Comparison of ENCODE assay signal across 8 cellular contexts in the genomic region with DNA sequence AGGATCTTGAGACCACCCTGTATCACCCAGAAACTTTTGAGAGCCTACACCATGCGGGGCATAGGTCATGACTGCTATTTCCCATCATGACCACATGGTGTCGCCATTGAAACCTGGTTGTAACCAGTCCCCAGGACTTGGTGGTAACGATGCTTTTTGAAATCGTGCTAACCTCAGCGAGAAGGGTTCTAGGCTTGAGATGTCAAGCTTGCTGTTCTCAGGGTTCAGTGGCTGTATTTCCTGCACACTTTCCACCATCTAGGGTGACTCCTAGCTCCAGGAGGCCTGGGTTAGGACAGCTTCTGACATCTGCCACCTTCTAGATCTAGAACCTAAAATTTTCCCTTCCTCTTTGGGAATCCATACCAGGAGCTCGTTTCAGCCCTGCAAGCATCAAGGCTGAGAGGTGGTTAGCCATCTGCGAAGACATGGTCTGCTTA. TPM values are rescaled to one million over a fixed set of nuclear protein-coding genes. Genes with fewer than 3 reads are reported as not detected.
DNase-seq lines count a peak whose midpoint lies in the region; ATAC-seq, FAIRE-seq and TF ChIP-seq lines count a peak whose summit lies in the region.

No MANE protein-coding gene starts in this region.

- FAIRE-seq in urothelium cell line (lab: Jason Lieb, UNC) = no peak

- peak; percentile 86 for TF ChIP-seq CTCF in RWPE1 (conservative IDR thresholded peaks at IDR 0.05; ENCODE audit: low read depth)
- TF ChIP-seq CTCF in omental fat pad (IDR thresholded peaks at IDR 0.05) = peak in 1 of 3 donors; percentile 72

- POLR2A ChIA-PET in RWPE1 (lab: Yijun Ruan, JAX; ENCODE audit: low non-redundant PET) = no interaction called here

- peak; percentile 75 for DNase-seq in Daoy (ENCODE audit: low read depth)
- DNase-seq in LHCN-M2 (ENCODE audit: low read depth) = peak; percentile 58
- peak; percentile 76 for DNase-seq in RWPE1 (ENCODE audit: low spot score)
- DNase-seq in activated effector memory CD4-positive, alpha-beta T cell treated with anti-CD3 and anti-CD28 coated beads, Interleukin-2, amount 50 U/mL, for 16 hours = peak; percentile 81
- DNase-seq in foreskin melanocyte = peak; percentile 45
- DNase-seq in omental fat pad (ENCODE audit: low spot score) = no peak
- peak; percentile 70 for DNase-seq in urothelium cell line (ENCODE audit: low spot score)

- ATAC-seq in omental fat pad (ENCODE audit: low FRiP score) (peak; percentile 86), HG02970 (IDR thresholded peaks at IDR 0.05; ENCODE audit: low FRiP score, unreplicated experiment) (no peak)

- no peak overlapping the region for H3K27ac ChIP-seq in RWPE1

- CTCF ChIA-PET in RWPE1 (lab: Yijun Ruan, JAX) = interaction anchor here (0.5 to 1.1 kb wide), 12 partner anchors 28 to 328 kb away, joined by 3 to 8 read pairs (median 3); no protein-coding TSS in a partner anchor

RNA-seq across cellular contexts. Expression of gene SPNS3, which starts 13.0 kb away (rescaled TPM):
- 0.11 TPM in 1 of 2 replicates, not detected in the other for total RNA-seq in Daoy (2014; rRNA removed; shearing (Covaris generic))
- not detected in 2 replicates for total RNA-seq in LHCN-M2 (2014; rRNA removed)
- not detected for polyA plus RNA-seq in LHCN-M2 (2012)
- total RNA-seq in omental fat pad = 1 to 10 TPM in 1 of 4 donors, under 1 TPM in 1, not detected in 2; 0.47 to 1.0 TPM

RNA-seq across cellular contexts. Expression of gene UBE2G1, which starts 54.2 kb away (rescaled TPM):
- total RNA-seq in Daoy (2014; rRNA removed; shearing (Covaris generic)) = 68.2 and 78.2 TPM in 2 replicates
- 44.6 and 49.7 TPM in 2 replicates for total RNA-seq in LHCN-M2 (2014; rRNA removed)
- polyA plus RNA-seq in LHCN-M2 (2012) = 17.4 TPM
- total RNA-seq in omental fat pad = 10 to 100 TPM; 34.7 to 45.6 (median 40.3) TPM
